In genomic region chr5:145836241-145836640, GRCh38 we compare ENCODE assay signal across 13 cellular contexts. TPM values are rescaled to one million over a fixed set of nuclear protein-coding genes. Genes with fewer than 3 reads are reported as not detected.
DNase-seq lines count a peak whose midpoint lies in the region; ATAC-seq and TF ChIP-seq lines count a peak whose summit lies in the region.
"Not testable (repeated sequence)": the region's sequence is repeated elsewhere in the genome, so short reads cannot be mapped to it uniquely, and the experiment has no call there.
"Had no signal": no experiment of that assay in that cellular context is flagged by ENCODE, and none has a peak within 500 bp of the region (broad histone marks: within the 10 kb centered on the region; RNA-seq: fewer than 3 reads in every experiment).

No MANE protein-coding gene starts in this region.

- not testable (repeated sequence) for H3K4me1 ChIP-seq in MM.1S (ENCODE audit: low read length); hepatocyte (ENCODE audit: insufficient read depth); gastrocnemius medialis
- peaks cover 41% of the 10 kb centered on the region for H3K4me1 ChIP-seq in body of pancreas

- DNase-seq in DMS53 (lab: John Stamatoyannopoulos, UW): peak; percentile 47
- DNase-seq in MM.1S; T-helper 2 cell treated with Interferon-gamma antibody and Interleukin-4, amounts not matched to agents 5 μg/mL and 100 μg/mL, for 36 hours (ENCODE audit: low spot score); body of pancreas; hepatocyte (ENCODE audit: low spot score); naive B cell; gastrocnemius medialis: not testable (repeated sequence)

- not testable (repeated sequence) for H2AFZ ChIP-seq in MM.1S (ENCODE audit: low read length)
- peak overlapping the region; percentile 70 for H2AFZ ChIP-seq in hepatocyte

- H3K27me3 Mint-ChIP-seq in T-helper 2 cell treated with Interferon-gamma antibody and Interleukin-4, amounts not matched to agents 5 μg/mL and 100 μg/mL, for 36 hours (ENCODE audit: low read depth): peaks cover 13% of the 10 kb centered on the region
- H3K27me3 Mint-ChIP-seq in naive B cell: not testable (repeated sequence)

- not testable (repeated sequence) for H4K20me1 ChIP-seq in MM.1S (ENCODE audit: insufficient read depth, low read length); hepatocyte (ENCODE audit: insufficient read depth, poor library complexity, severe bottlenecking)

- H3K4me1 Mint-ChIP-seq in T-helper 2 cell treated with Interferon-gamma antibody and Interleukin-4, amounts not matched to agents 5 μg/mL and 100 μg/mL, for 36 hours (ENCODE audit: low read depth): peaks cover 11% of the 10 kb centered on the region
- peaks cover 6 to 18% (median 12%) of the 10 kb centered on the region in 3 donors for H3K4me1 Mint-ChIP-seq in naive B cell

- H3K9me3 ChIP-seq in MM.1S (replicated peaks; ENCODE audit: insufficient read depth, low read length); body of pancreas; hepatocyte (ENCODE audit: low read depth); gastrocnemius medialis: not testable (repeated sequence)

- not testable (repeated sequence) for TF ChIP-seq CTCF in MM.1S (IDR thresholded peaks at IDR 0.05; ENCODE audit: low read length); body of pancreas (IDR thresholded peaks at IDR 0.05); hepatocyte (IDR thresholded peaks at IDR 0.05; ENCODE audit: poor library complexity); gastrocnemius medialis (IDR thresholded peaks at IDR 0.05 in 4 of 5, conservative IDR thresholded peaks at IDR 0.05 in 1 of 5)

- not testable (repeated sequence) for H3K4me3 ChIP-seq in MM.1S (ENCODE audit: low read length); body of pancreas; hepatocyte
- peak overlapping the region in 3 of 4 donors; percentile 63 to 75 (median 66) for H3K4me3 ChIP-seq in gastrocnemius medialis

- not testable (repeated sequence) for H3F3A ChIP-seq in MM.1S (ENCODE audit: insufficient read depth, low read length)

- WGBS in body of pancreas, 2 donors: 96 to 98% methylated on average over 13 of the region's 13 CpGs
- 99% methylated on average over 13 of the region's 13 CpGs for WGBS in hepatocyte (ENCODE audit: low lambda C conversion rate, missing lambda C conversion rate)

- not testable (repeated sequence) for H3K27ac ChIP-seq in MM.1S (ENCODE audit: low read length)
- H3K27ac ChIP-seq in body of pancreas (peak overlapping the region in 3 of 4 donors; percentile 87 to 91 (median 89)), hepatocyte (peak overlapping the region; percentile 90), gastrocnemius medialis (peak overlapping the region in 1 of 4 donors; percentile 66)

- in situ Hi-C loops in gastrocnemius medialis (cut with MboI; ENCODE audit: low sequenced_read_pairs in 4 of 4): loop anchor here in 2 of 4 donors (25.0 kb wide), 1 partner anchor 1649 kb away; no protein-coding TSS in a partner anchor

- ATAC-seq in body of pancreas; naive B cell (ENCODE audit: low read depth in 2 of 2); gastrocnemius medialis: not testable (repeated sequence)

- not testable (repeated sequence) for H3K36me3 ChIP-seq in MM.1S (replicated peaks; ENCODE audit: insufficient read depth, low read length); body of pancreas (replicated peaks in 1 of 2; ENCODE audit: insufficient read depth in 1 of 2, low read depth in 2 of 2); hepatocyte (replicated peaks; ENCODE audit: insufficient read depth, low read depth); gastrocnemius medialis

- not testable (repeated sequence) for H3K27ac Mint-ChIP-seq in T-helper 2 cell treated with Interferon-gamma antibody and Interleukin-4, amounts not matched to agents 5 μg/mL and 100 μg/mL, for 36 hours; naive B cell

- not testable (repeated sequence) for TF ChIP-seq POLR2A in body of pancreas (IDR thresholded peaks at IDR 0.05); gastrocnemius medialis (IDR thresholded peaks at IDR 0.05)

- H3K4me2 ChIP-seq in MM.1S (ENCODE audit: low read depth, low read length): peak overlapping the region; percentile 94; the same call in 1 of the 2 replicates
- peak overlapping the region; percentile 84 for H3K4me2 ChIP-seq in hepatocyte

- intact Hi-C loops in body of pancreas (cut with DNase I): not testable (repeated sequence)
- intact Hi-C loops in gastrocnemius medialis (cut with DNase I; ENCODE audit: low total_unique reads): loop anchor here (5.0 to 10.0 kb wide), 2 partner anchors 139 to 211 kb away; no protein-coding TSS in a partner anchor

- H3K36me3 Mint-ChIP-seq in T-helper 2 cell treated with Interferon-gamma antibody and Interleukin-4, amounts not matched to agents 5 μg/mL and 100 μg/mL, for 36 hours (ENCODE audit: low read depth); naive B cell: not testable (repeated sequence)

- not testable (repeated sequence) for H3K9me2 ChIP-seq in MM.1S (replicated peaks; ENCODE audit: insufficient read depth, low read length); hepatocyte (replicated peaks; ENCODE audit: insufficient read depth)

- H3K9ac ChIP-seq in MM.1S (ENCODE audit: low read length): not testable (repeated sequence)

- H3K9me3 Mint-ChIP-seq in T-helper 2 cell treated with Interferon-gamma antibody and Interleukin-4, amounts not matched to agents 5 μg/mL and 100 μg/mL, for 36 hours; naive B cell: not testable (repeated sequence)

- not testable (repeated sequence) for H3K27me3 ChIP-seq in MM.1S (replicated peaks; ENCODE audit: insufficient read depth, low read length); body of pancreas; hepatocyte; gastrocnemius medialis

- H3K4me3 Mint-ChIP-seq in T-helper 2 cell treated with Interferon-gamma antibody and Interleukin-4, amounts not matched to agents 5 μg/mL and 100 μg/mL, for 36 hours: peak overlapping the region; percentile 76
- H3K4me3 Mint-ChIP-seq in naive B cell: peak overlapping the region; percentile 38 to 90 (median 74)

- not testable (repeated sequence) for H3K79me2 ChIP-seq in MM.1S (ENCODE audit: low read length)
- H3K79me2 ChIP-seq in hepatocyte: peaks cover 26% of the 10 kb centered on the region

RNA-seq across cellular contexts. Expression of gene PRELID2, which starts 1.1 kb away (rescaled TPM):
- total RNA-seq in body of pancreas: 10 to 100 TPM; 17.1 to 22.4 TPM
- 24.7 and 34.4 TPM in 2 replicates for total RNA-seq in hepatocyte
- 14.0 and 15.6 TPM in 2 replicates for polyA plus RNA-seq in hepatocyte
- 1 to 10 TPM; 2.8 to 5.3 (median 4.2) TPM for polyA plus RNA-seq in naive B cell (ENCODE audit: low read depth in 6 of 6)
- 1 to 10 TPM in 3 of 4 donors, not detected in 1; 1.1 to 6.7 (median 1.2) TPM for total RNA-seq in gastrocnemius medialis

RNA-seq across cellular contexts. Expression of gene GRXCR2, which starts 36.6 kb away (rescaled TPM):
- total RNA-seq in body of pancreas (not detected), hepatocyte (not detected in 2 replicates), gastrocnemius medialis (not detected)
- polyA plus RNA-seq in hepatocyte (0.39 TPM in 1 of 2 replicates, not detected in the other), naive B cell (ENCODE audit: low read depth in 6 of 6) (not detected)
- total RNA-seq: activated naive CD4-positive, alpha-beta T cell treated with anti-CD3 and anti-CD28 coated beads for 36 hours; dermis microvascular lymphatic vessel endothelial cell; left lung; mononuclear cell; osteocyte; sciatic nerve had no signal
